1 cellular context compared by ENCODE assay signal in the genomic region with DNA sequence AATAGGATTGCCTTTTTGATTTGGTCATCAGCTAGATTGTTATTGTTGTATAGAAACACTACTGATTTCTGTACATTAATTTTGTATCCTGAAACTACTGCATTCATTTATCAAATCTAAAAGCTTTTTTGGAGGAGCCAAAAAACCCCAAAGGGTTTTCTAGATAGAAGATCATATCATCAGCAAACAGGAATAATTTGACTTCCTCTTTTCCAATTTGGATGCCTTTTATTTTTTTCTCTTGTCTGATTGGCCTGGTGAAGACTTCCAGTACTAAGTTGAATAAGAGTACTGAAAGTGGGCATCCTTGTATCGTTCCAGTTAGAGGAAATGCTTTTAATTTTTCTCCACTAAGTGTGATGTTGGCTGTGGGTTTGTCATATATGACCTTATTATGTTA.
TF ChIP-seq lines count a peak whose summit lies in the region.

No MANE protein-coding gene starts in this region.

TF ChIP-seq in K562, 482 proteins besides CTCF, POLR2A, EP300 and RAD21:
- no peak for TF ChIP-seq ZNF431 (CRISPR knock-in tag; IDR thresholded peaks at IDR 0.05)
- no peak for TF ChIP-seq AFF1 (IDR thresholded peaks at IDR 0.05; ENCODE audit: low read depth in 1 of 2, partially characterized antibody in 2 of 2)
- TF ChIP-seq SPI1 (IDR thresholded peaks at IDR 0.05; ENCODE audit: borderline replicate concordance, low read depth, low read length): peak; percentile 85
- TF ChIP-seq, protein P1, sequence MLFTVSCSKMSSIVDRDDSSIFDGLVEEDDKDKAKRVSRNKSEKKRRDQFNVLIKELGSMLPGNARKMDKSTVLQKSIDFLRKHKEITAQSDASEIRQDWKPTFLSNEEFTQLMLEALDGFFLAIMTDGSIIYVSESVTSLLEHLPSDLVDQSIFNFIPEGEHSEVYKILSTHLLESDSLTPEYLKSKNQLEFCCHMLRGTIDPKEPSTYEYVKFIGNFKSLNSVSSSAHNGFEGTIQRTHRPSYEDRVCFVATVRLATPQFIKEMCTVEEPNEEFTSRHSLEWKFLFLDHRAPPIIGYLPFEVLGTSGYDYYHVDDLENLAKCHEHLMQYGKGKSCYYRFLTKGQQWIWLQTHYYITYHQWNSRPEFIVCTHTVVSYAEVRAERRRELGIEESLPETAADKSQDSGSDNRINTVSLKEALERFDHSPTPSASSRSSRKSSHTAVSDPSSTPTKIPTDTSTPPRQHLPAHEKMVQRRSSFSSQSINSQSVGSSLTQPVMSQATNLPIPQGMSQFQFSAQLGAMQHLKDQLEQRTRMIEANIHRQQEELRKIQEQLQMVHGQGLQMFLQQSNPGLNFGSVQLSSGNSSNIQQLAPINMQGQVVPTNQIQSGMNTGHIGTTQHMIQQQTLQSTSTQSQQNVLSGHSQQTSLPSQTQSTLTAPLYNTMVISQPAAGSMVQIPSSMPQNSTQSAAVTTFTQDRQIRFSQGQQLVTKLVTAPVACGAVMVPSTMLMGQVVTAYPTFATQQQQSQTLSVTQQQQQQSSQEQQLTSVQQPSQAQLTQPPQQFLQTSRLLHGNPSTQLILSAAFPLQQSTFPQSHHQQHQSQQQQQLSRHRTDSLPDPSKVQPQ (CRISPR knock-in tag; IDR thresholded peaks at IDR 0.05; ENCODE audit: borderline replicate concordance): no peak
- TF ChIP-seq FOS (IDR thresholded peaks at IDR 0.05; ENCODE audit: extremely low read depth, insufficient read length): no peak
